ENCODE assay signal across 27 cellular contexts in genomic region chrX:29348288-29348687, GRCh38.
A peak's percentile ranks its signal among the peaks of the same experiment; 100 is the strongest.
DNase-seq lines count a peak whose midpoint lies in the region; ATAC-seq and TF ChIP-seq lines count a peak whose summit lies in the region.
"Had no signal": no experiment of that assay in that cellular context is flagged by ENCODE, and none has a peak within 500 bp of the region (broad histone marks: within the 10 kb centered on the region; RNA-seq: fewer than 3 reads in every experiment).

No MANE protein-coding gene starts in this region.

- ATAC-seq in GM18511 (IDR thresholded peaks at IDR 0.05; ENCODE audit: unreplicated experiment) = peak; percentile 91
- peak; percentile 79 for ATAC-seq in GM19395 (IDR thresholded peaks at IDR 0.05; ENCODE audit: unreplicated experiment)
- ATAC-seq in HG02885 (IDR thresholded peaks at IDR 0.05; ENCODE audit: poor library complexity, unreplicated experiment) = peak; percentile 60
- ATAC-seq in HG03565 (IDR thresholded peaks at IDR 0.05; ENCODE audit: unreplicated experiment) = peak; percentile 59
- no peak for ATAC-seq in GM21526 (IDR thresholded peaks at IDR 0.05; ENCODE audit: low FRiP score, unreplicated experiment)
- ATAC-seq: A549; activated CD4-positive, alpha-beta T cell treated with anti-CD3 and anti-CD28 coated beads for 36 hours; foreskin keratinocyte; lower lobe of right lung; stimulated activated naive CD8-positive, alpha-beta T cell treated with anti-CD3 and anti-CD28 coated beads, Interleukin-15, amount 100 ng/mL, for 72 hours had no signal

- no peaks in the 10 kb centered on the region for H3K27me3 ChIP-seq in ascending aorta
- H3K27me3 ChIP-seq: esophagus muscularis mucosa, foreskin keratinocyte, vagina had no signal

- no peak overlapping the region for H3K27ac ChIP-seq in ascending aorta
- H3K27ac ChIP-seq: A549, esophagus muscularis mucosa, foreskin keratinocyte, lower lobe of right lung, PC-9, vagina had no signal

- no peak overlapping the region for H3K4me3 ChIP-seq in ascending aorta
- H3K4me3 ChIP-seq: A549, esophagus muscularis mucosa, lower lobe of right lung, PC-9, vagina had no signal

- H3K9me3 ChIP-seq in ascending aorta = no peaks in the 10 kb centered on the region
- H3K9me3 ChIP-seq: A549, esophagus muscularis mucosa, lower lobe of right lung, vagina had no signal

- H3K4me1 ChIP-seq in ascending aorta = no peaks in the 10 kb centered on the region
- H3K4me1 ChIP-seq: A549, esophagus muscularis mucosa, foreskin keratinocyte, lower lobe of right lung, vagina had no signal

- DNase-seq in ascending aorta (ENCODE audit: low spot score in 2 of 2) (no peak), KBM-7 (no peak), dermis blood vessel endothelial cell (no peak)
- DNase-seq: activated CD4-positive, alpha-beta T cell treated with anti-CD3 and anti-CD28 coated beads for 36 hours; activated CD8-positive, alpha-beta memory T cell treated with anti-CD3 and anti-CD28 coated beads for 24 hours; activated gamma-delta T cell treated with Interleukin-2 at 50 U/mL for 16 hours; activated T-cell treated with anti-CD3 and anti-CD28 coated beads, Interleukin-2, amount 50 U/mL, for 1 hour; caudate nucleus; CD8-positive, alpha-beta memory T cell; endodermal cell; foreskin keratinocyte; lower lobe of right lung; NCI-H1048; NCI-H1694 treated with DMSO at 0.1 percent for 48 hours; NCI-H524; NK-92 treated with Interleukin-12 subunit alpha and Interleukin-12 subunit beta, amount 100 ng/mL, for 24 hours; PC-9; SHP77; stimulated activated naive CD8-positive, alpha-beta T cell treated with anti-CD3 and anti-CD28 coated beads, Interleukin-15, amount 100 ng/mL, for 72 hours had no signal

- intact Hi-C loops in ascending aorta (cut with DNase I) = no loop called here

- H3K36me3 ChIP-seq in ascending aorta = no peaks in the 10 kb centered on the region
- H3K36me3 ChIP-seq: esophagus muscularis mucosa, lower lobe of right lung, vagina had no signal

- TF ChIP-seq CTCF in ascending aorta (IDR thresholded peaks at IDR 0.05) = no peak

- in situ Hi-C loops in KBM-7 (cut with MboI; ENCODE audit: low pct_unique_long_range_greater_than_20kb, low sequenced_read_pairs) = no loop called here
